In the genomic region with DNA sequence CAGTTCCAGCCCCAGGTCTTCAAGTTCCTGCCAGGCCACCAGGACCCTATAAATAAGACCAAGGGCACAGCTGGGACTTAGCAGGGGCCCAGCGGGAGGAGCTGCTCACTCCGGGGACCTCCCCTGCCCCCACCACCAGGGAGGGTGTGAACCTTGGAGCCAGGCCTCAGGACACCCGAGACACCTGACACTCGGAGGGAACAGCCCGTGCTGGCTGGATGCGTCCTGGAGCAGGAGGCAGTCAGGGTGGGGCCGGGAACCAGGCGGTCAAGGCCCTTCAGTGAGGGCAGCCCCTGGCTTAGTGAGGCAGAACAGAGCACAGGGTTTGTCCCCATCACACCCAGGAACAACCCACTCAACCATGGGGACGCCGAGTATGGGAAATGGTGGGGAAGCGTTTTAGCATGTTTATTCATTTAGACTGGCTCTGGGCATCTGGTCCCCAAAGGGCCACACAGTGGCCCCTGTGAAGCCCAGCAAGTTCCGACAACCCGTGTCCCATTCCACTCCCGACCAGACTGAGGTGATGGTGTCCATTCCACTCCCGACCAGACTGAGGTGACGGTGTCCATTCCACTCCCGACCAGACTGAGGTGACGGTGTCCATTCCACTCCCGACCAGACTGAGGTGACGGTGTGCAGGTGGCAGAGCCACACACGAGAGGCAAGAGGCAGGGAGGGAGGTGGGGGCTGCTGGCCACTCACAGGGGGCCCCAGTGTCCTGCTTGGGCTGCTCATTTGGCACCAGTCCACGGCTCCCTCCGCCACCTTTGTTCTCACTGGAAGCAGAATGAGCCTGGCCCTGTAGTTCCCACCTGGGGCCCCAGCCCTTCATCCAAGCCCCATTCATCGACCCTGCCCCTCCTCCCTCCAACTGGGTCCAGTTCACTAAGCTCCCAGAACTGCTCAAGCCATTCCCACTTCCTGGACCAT, we compare ENCODE assay signal across 1 cellular context.
TF ChIP-seq lines count a peak whose summit lies in the region.

No MANE protein-coding gene starts in this region.

TF ChIP-seq in HepG2, 621 proteins besides CTCF, POLR2A, EP300 and RAD21 (continued from another document and continues in another):
- TF ChIP-seq, protein P1, sequence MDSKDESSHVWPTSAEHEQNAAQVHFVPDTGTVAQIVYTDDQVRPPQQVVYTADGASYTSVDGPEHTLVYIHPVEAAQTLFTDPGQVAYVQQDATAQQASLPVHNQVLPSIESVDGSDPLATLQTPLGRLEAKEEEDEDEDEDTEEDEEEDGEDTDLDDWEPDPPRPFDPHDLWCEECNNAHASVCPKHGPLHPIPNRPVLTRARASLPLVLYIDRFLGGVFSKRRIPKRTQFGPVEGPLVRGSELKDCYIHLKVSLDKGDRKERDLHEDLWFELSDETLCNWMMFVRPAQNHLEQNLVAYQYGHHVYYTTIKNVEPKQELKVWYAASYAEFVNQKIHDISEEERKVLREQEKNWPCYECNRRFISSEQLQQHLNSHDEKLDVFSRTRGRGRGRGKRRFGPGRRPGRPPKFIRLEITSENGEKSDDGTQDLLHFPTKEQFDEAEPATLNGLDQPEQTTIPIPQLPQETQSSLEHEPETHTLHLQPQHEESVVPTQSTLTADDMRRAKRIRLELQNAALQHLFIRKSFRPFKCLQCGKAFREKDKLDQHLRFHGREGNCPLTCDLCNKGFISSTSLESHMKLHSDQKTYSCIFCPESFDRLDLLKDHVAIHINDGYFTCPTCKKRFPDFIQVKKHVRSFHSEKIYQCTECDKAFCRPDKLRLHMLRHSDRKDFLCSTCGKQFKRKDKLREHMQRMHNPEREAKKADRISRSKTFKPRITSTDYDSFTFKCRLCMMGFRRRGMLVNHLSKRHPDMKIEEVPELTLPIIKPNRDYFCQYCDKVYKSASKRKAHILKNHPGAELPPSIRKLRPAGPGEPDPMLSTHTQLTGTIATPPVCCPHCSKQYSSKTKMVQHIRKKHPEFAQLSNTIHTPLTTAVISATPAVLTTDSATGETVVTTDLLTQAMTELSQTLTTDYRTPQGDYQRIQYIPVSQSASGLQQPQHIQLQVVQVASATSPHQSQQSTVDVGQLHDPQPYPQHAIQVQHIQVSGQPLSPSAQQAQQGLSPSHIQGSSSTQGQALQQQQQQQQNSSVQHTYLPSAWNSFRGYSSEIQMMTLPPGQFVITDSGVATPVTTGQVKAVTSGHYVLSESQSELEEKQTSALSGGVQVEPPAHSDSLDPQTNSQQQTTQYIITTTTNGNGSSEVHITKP (CRISPR knock-in tag; IDR thresholded peaks at IDR 0.05; ENCODE audit: low read depth) = no peak
- peak; percentile 37; the same call in 1 of the 2 replicates for TF ChIP-seq TBX2 (CRISPR knock-in tag; IDR thresholded peaks at IDR 0.05; ENCODE audit: borderline replicate concordance)
- TF ChIP-seq, protein P2, sequence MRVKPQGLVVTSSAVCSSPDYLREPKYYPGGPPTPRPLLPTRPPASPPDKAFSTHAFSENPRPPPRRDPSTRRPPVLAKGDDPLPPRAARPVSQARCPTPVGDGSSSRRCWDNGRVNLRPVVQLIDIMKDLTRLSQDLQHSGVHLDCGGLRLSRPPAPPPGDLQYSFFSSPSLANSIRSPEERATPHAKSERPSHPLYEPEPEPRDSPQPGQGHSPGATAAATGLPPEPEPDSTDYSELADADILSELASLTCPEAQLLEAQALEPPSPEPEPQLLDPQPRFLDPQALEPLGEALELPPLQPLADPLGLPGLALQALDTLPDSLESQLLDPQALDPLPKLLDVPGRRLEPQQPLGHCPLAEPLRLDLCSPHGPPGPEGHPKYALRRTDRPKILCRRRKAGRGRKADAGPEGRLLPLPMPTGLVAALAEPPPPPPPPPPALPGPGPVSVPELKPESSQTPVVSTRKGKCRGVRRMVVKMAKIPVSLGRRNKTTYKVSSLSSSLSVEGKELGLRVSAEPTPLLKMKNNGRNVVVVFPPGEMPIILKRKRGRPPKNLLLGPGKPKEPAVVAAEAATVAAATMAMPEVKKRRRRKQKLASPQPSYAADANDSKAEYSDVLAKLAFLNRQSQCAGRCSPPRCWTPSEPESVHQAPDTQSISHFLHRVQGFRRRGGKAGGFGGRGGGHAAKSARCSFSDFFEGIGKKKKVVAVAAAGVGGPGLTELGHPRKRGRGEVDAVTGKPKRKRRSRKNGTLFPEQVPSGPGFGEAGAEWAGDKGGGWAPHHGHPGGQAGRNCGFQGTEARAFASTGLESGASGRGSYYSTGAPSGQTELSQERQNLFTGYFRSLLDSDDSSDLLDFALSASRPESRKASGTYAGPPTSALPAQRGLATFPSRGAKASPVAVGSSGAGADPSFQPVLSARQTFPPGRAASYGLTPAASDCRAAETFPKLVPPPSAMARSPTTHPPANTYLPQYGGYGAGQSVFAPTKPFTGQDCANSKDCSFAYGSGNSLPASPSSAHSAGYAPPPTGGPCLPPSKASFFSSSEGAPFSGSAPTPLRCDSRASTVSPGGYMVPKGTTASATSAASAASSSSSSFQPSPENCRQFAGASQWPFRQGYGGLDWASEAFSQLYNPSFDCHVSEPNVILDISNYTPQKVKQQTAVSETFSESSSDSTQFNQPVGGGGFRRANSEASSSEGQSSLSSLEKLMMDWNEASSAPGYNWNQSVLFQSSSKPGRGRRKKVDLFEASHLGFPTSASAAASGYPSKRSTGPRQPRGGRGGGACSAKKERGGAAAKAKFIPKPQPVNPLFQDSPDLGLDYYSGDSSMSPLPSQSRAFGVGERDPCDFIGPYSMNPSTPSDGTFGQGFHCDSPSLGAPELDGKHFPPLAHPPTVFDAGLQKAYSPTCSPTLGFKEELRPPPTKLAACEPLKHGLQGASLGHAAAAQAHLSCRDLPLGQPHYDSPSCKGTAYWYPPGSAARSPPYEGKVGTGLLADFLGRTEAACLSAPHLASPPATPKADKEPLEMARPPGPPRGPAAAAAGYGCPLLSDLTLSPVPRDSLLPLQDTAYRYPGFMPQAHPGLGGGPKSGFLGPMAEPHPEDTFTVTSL (CRISPR knock-in tag; IDR thresholded peaks at IDR 0.05; ENCODE audit: borderline replicate concordance) = no peak
- no peak for TF ChIP-seq HMGA1 (CRISPR knock-in tag; conservative IDR thresholded peaks at IDR 0.05)
- no peak for TF ChIP-seq ZNF331 (CRISPR knock-in tag; IDR thresholded peaks at IDR 0.05)
- TF ChIP-seq ZNF569 (CRISPR knock-in tag; IDR thresholded peaks at IDR 0.05; ENCODE audit: borderline replicate concordance) = no peak
- TF ChIP-seq, protein P3, sequence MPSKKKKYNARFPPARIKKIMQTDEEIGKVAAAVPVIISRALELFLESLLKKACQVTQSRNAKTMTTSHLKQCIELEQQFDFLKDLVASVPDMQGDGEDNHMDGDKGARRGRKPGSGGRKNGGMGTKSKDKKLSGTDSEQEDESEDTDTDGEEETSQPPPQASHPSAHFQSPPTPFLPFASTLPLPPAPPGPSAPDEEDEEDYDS (CRISPR knock-in tag; IDR thresholded peaks at IDR 0.05) = peak; percentile 48; the same call in 1 of the 2 replicates
- peak; percentile 46; the same call in 1 of the 2 replicates for TF ChIP-seq RBFOX2 (IDR thresholded peaks at IDR 0.05; ENCODE audit: low read depth, low read length)
- TF ChIP-seq GABPA (IDR thresholded peaks at IDR 0.05; ENCODE audit: low read depth, low read length) = no peak
- peak; percentile 40; the same call in 1 of the 2 replicates for TF ChIP-seq GABPA (CRISPR knock-in tag; IDR thresholded peaks at IDR 0.05; ENCODE audit: low read depth)
- TF ChIP-seq, protein P4, sequence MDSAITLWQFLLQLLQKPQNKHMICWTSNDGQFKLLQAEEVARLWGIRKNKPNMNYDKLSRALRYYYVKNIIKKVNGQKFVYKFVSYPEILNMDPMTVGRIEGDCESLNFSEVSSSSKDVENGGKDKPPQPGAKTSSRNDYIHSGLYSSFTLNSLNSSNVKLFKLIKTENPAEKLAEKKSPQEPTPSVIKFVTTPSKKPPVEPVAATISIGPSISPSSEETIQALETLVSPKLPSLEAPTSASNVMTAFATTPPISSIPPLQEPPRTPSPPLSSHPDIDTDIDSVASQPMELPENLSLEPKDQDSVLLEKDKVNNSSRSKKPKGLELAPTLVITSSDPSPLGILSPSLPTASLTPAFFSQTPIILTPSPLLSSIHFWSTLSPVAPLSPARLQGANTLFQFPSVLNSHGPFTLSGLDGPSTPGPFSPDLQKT (CRISPR knock-in tag; IDR thresholded peaks at IDR 0.05; ENCODE audit: borderline replicate concordance) = no peak
- TF ChIP-seq HMG20B (CRISPR knock-in tag; conservative IDR thresholded peaks at IDR 0.05) = peak; percentile 56; the same call in 1 of the 2 replicates
- peak; percentile 5 for TF ChIP-seq NCOR1 (IDR thresholded peaks at IDR 0.05; ENCODE audit: borderline replicate concordance, low read length)
- peak; percentile 28; the same call in 1 of the 2 replicates for TF ChIP-seq ZNF138 (CRISPR knock-in tag; IDR thresholded peaks at IDR 0.05; ENCODE audit: low read depth)
- no peak for TF ChIP-seq ZFP90 (CRISPR knock-in tag; IDR thresholded peaks at IDR 0.05; ENCODE audit: borderline replicate concordance)
- TF ChIP-seq ZNF589 (CRISPR knock-in tag; conservative IDR thresholded peaks at IDR 0.05) = peak; percentile 88
- TF ChIP-seq ZBTB42 (CRISPR knock-in tag; IDR thresholded peaks at IDR 0.05) = no peak
- no peak for TF ChIP-seq ZNF20 (CRISPR knock-in tag; IDR thresholded peaks at IDR 0.05)
- peak; percentile 44; the same call in 1 of the 2 replicates for TF ChIP-seq MYC (CRISPR knock-in tag; IDR thresholded peaks at IDR 0.05; ENCODE audit: borderline replicate concordance)
- no peak for TF ChIP-seq CCAR2 (optimal IDR thresholded peaks at IDR 0.05; ENCODE audit: low read depth, low read length)
- TF ChIP-seq, protein P5, sequence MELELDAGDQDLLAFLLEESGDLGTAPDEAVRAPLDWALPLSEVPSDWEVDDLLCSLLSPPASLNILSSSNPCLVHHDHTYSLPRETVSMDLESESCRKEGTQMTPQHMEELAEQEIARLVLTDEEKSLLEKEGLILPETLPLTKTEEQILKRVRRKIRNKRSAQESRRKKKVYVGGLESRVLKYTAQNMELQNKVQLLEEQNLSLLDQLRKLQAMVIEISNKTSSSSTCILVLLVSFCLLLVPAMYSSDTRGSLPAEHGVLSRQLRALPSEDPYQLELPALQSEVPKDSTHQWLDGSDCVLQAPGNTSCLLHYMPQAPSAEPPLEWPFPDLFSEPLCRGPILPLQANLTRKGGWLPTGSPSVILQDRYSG (CRISPR knock-in tag; IDR thresholded peaks at IDR 0.05) = no peak
- TF ChIP-seq, protein P6, sequence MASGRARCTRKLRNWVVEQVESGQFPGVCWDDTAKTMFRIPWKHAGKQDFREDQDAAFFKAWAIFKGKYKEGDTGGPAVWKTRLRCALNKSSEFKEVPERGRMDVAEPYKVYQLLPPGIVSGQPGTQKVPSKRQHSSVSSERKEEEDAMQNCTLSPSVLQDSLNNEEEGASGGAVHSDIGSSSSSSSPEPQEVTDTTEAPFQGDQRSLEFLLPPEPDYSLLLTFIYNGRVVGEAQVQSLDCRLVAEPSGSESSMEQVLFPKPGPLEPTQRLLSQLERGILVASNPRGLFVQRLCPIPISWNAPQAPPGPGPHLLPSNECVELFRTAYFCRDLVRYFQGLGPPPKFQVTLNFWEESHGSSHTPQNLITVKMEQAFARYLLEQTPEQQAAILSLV (CRISPR knock-in tag; IDR thresholded peaks at IDR 0.05; ENCODE audit: borderline replicate concordance) = peak; percentile 64; the same call in 1 of the 2 replicates
- no peak for TF ChIP-seq BRD4 (CRISPR knock-in tag; IDR thresholded peaks at IDR 0.05)
- TF ChIP-seq ZNF772 (CRISPR knock-in tag; IDR thresholded peaks at IDR 0.05) = peak; percentile 29
- TF ChIP-seq, protein P7, sequence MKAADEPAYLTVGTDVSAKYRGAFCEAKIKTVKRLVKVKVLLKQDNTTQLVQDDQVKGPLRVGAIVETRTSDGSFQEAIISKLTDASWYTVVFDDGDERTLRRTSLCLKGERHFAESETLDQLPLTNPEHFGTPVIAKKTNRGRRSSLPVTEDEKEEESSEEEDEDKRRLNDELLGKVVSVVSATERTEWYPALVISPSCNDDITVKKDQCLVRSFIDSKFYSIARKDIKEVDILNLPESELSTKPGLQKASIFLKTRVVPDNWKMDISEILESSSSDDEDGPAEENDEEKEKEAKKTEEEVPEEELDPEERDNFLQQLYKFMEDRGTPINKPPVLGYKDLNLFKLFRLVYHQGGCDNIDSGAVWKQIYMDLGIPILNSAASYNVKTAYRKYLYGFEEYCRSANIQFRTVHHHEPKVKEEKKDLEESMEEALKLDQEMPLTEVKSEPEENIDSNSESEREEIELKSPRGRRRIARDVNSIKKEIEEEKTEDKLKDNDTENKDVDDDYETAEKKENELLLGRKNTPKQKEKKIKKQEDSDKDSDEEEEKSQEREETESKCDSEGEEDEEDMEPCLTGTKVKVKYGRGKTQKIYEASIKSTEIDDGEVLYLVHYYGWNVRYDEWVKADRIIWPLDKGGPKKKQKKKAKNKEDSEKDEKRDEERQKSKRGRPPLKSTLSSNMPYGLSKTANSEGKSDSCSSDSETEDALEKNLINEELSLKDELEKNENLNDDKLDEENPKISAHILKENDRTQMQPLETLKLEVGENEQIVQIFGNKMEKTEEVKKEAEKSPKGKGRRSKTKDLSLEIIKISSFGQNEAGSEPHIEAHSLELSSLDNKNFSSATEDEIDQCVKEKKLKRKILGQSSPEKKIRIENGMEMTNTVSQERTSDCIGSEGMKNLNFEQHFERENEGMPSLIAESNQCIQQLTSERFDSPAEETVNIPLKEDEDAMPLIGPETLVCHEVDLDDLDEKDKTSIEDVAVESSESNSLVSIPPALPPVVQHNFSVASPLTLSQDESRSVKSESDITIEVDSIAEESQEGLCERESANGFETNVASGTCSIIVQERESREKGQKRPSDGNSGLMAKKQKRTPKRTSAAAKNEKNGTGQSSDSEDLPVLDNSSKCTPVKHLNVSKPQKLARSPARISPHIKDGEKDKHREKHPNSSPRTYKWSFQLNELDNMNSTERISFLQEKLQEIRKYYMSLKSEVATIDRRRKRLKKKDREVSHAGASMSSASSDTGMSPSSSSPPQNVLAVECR (CRISPR knock-in tag; IDR thresholded peaks at IDR 0.05; ENCODE audit: borderline replicate concordance) = peak; percentile 71; the same call in 1 of the 2 replicates
- peak; percentile 70 for TF ChIP-seq POLR2G (IDR thresholded peaks at IDR 0.05; ENCODE audit: low read depth, low read length)
- TF ChIP-seq ZNF773 (CRISPR knock-in tag; IDR thresholded peaks at IDR 0.05; ENCODE audit: borderline replicate concordance) = no peak
- TF ChIP-seq ZNF326 (CRISPR knock-in tag; IDR thresholded peaks at IDR 0.05; ENCODE audit: borderline replicate concordance) = 0 out of 2 replicates have a peak, but pooled peaks have one; percentile 35
- TF ChIP-seq, protein P8, sequence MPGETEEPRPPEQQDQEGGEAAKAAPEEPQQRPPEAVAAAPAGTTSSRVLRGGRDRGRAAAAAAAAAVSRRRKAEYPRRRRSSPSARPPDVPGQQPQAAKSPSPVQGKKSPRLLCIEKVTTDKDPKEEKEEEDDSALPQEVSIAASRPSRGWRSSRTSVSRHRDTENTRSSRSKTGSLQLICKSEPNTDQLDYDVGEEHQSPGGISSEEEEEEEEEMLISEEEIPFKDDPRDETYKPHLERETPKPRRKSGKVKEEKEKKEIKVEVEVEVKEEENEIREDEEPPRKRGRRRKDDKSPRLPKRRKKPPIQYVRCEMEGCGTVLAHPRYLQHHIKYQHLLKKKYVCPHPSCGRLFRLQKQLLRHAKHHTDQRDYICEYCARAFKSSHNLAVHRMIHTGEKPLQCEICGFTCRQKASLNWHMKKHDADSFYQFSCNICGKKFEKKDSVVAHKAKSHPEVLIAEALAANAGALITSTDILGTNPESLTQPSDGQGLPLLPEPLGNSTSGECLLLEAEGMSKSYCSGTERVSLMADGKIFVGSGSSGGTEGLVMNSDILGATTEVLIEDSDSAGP (CRISPR knock-in tag; IDR thresholded peaks at IDR 0.05; ENCODE audit: borderline replicate concordance) = peak; percentile 70; the same call in 1 of the 2 replicates
- no peak for TF ChIP-seq CCDC6 (CRISPR knock-in tag; IDR thresholded peaks at IDR 0.05)
- TF ChIP-seq KDM1A (CRISPR knock-in tag; IDR thresholded peaks at IDR 0.05) = peak; percentile 37; the same call in 1 of the 2 replicates
